In genomic region chr1:235304549-235305451, GRCh38 we compare ENCODE assay signal across 12 cellular contexts. TPM values are rescaled to one million over a fixed set of nuclear protein-coding genes. Genes with fewer than 3 reads are reported as not detected.
DNase-seq lines count a peak whose midpoint lies in the region; ATAC-seq, FAIRE-seq and TF ChIP-seq lines count a peak whose summit lies in the region.
"Had no signal": no experiment of that assay in that cellular context is flagged by ENCODE, and none has a peak within 500 bp of the region (broad histone marks: within the 10 kb centered on the region; RNA-seq: fewer than 3 reads in every experiment).

No MANE protein-coding gene starts in this region.

- peaks cover 73% of the 10 kb centered on the region for H3K79me2 ChIP-seq in PC-3 (ENCODE audit: low read length)

- no peaks in the 10 kb centered on the region for H3K36me3 ChIP-seq in upper lobe of right lung
- H3K36me3 ChIP-seq in PC-3 (ENCODE audit: low read depth, low read length), result no peaks in the 10 kb centered on the region

- H3K4me3 ChIP-seq in upper lobe of right lung, result no peak overlapping the region
- H3K4me3 ChIP-seq in PC-3 (ENCODE audit: low read length), result no peak overlapping the region

- no peak overlapping the region for H3K4me2 ChIP-seq in PC-3 (ENCODE audit: low read length)

- H3K27ac Mint-ChIP-seq in glutamatergic neuron (ENCODE audit: unreplicated experiment), result peak overlapping the region; percentile 3

- H3K27ac ChIP-seq in upper lobe of right lung (no peak overlapping the region), PC-3 (ENCODE audit: low read length) (no peak overlapping the region)

- ATAC-seq in upper lobe of right lung (peak; percentile 53), PC-3 (no peak)

- no TSS peak for BruUV-seq in PC-3 (replicated peaks; lab: Mats Ljungman, UMichigan)

- peaks cover 28% of the 10 kb centered on the region for H3K4me1 ChIP-seq in upper lobe of right lung
- H3K4me1 ChIP-seq in PC-3 (ENCODE audit: insufficient read depth, low read length), result no peaks in the 10 kb centered on the region

- H3K9me2 ChIP-seq in PC-3 (replicated peaks; ENCODE audit: low read length), result no peaks in the 10 kb centered on the region

- H3K27me3 Mint-ChIP-seq in glutamatergic neuron (ENCODE audit: unreplicated experiment), result no peaks in the 10 kb centered on the region

- no peak for FAIRE-seq in urothelium cell line (lab: Jason Lieb, UNC)
- FAIRE-seq: islet of Langerhans had no signal

- H3K4me3 Mint-ChIP-seq in glutamatergic neuron (ENCODE audit: unreplicated experiment), result no peak overlapping the region

- no peaks in the 10 kb centered on the region for H3F3A ChIP-seq in PC-3 (ENCODE audit: low read length, unreplicated experiment)

- no peak overlapping the region for H2AFZ ChIP-seq in PC-3 (ENCODE audit: low read length)

- peaks cover 8% of the 10 kb centered on the region for H3K4me1 Mint-ChIP-seq in glutamatergic neuron (ENCODE audit: low read depth, unreplicated experiment)

- DNase-seq in stimulated activated CD4-positive, alpha-beta T cell treated with anti-CD3 and anti-CD28 coated beads, Interleukin-15, amount 100 ng/mL, for 24 hours, result peak; percentile 19
- DNase-seq in stimulated activated CD4-positive, alpha-beta T cell treated with anti-CD3 and anti-CD28 coated beads, Interleukin-2, amount 100 ng/mL, for 24 hours, result no peak
- DNase-seq in T-helper 22 cell (ENCODE audit: low read depth) (peak; percentile 57), glutamatergic neuron (no peak), upper lobe of right lung (no peak), PC-3 (no peak), T1000 (lab: John Stamatoyannopoulos, UW) (no peak), urothelium cell line (ENCODE audit: low spot score) (no peak)
- DNase-seq: activated gamma-delta T cell; NCI-H1092 treated with DMSO at 0.1 percent for 48 hours; stimulated activated CD4-positive, alpha-beta T cell treated with anti-CD3 and anti-CD28 coated beads, Interleukin-4, amount 100 ng/mL, for 4 hours had no signal

- H3K9me3 ChIP-seq in upper lobe of right lung, result no peaks in the 10 kb centered on the region
- H3K9me3 ChIP-seq in PC-3 (ENCODE audit: low read length), result no peaks in the 10 kb centered on the region

- CTCF ChIA-PET in PC-3 (lab: Charles Lee), result no interaction called here

- POLR2A ChIA-PET in PC-3 (lab: Charles Lee; ENCODE audit: unreplicated experiment), result no interaction called here

- H3K36me3 Mint-ChIP-seq in glutamatergic neuron (ENCODE audit: unreplicated experiment), result no peaks in the 10 kb centered on the region

- no peak overlapping the region for H3K9ac ChIP-seq in PC-3 (ENCODE audit: low read length)

- H3K27me3 ChIP-seq in upper lobe of right lung (no peaks in the 10 kb centered on the region), PC-3 (ENCODE audit: low read length) (no peaks in the 10 kb centered on the region)

- TF ChIP-seq CTCF in glutamatergic neuron (IDR thresholded peaks at IDR 0.05; ENCODE audit: partially characterized antibody, unreplicated experiment) (no peak), upper lobe of right lung (IDR thresholded peaks at IDR 0.05) (no peak), PC-3 (conservative IDR thresholded peaks at IDR 0.05; ENCODE audit: low read depth, low read length) (no peak)

- no peaks in the 10 kb centered on the region for H4K20me1 ChIP-seq in PC-3 (ENCODE audit: low read length)

- H3K9me3 Mint-ChIP-seq in glutamatergic neuron (ENCODE audit: unreplicated experiment), result no peaks in the 10 kb centered on the region

- intact Hi-C loops in upper lobe of right lung (cut with DNase I), result no loop called here
- intact Hi-C loops in PC-3 (cut with micrococcal nuclease), result no loop called here

RNA-seq across cellular contexts. Expression of gene ARID4B, which starts 23.2 kb away (rescaled TPM):
- total RNA-seq in glutamatergic neuron (ENCODE audit: unreplicated experiment), result 65.9 TPM
- total RNA-seq in upper lobe of right lung, result 38.7 TPM
- total RNA-seq in PC-3 (2014; rRNA removed), result 14.0 and 16.8 TPM in 2 replicates

RNA-seq across cellular contexts. Expression of gene GGPS1, which starts 23.6 kb away (rescaled TPM):
- total RNA-seq in glutamatergic neuron (ENCODE audit: unreplicated experiment), result 53.0 TPM
- 33.1 TPM for total RNA-seq in upper lobe of right lung
- total RNA-seq in PC-3 (2014; rRNA removed), result 9.3 and 17.4 TPM in 2 replicates

Comparison
In these comparisons a context has a peak if more than half of its experiments do, and no peak if none do; other contexts are left out.
1. DNase-seq: peak in stimulated activated CD4-positive, alpha-beta T cell treated with anti-CD3 and anti-CD28 coated beads, Interleukin-15, amount 100 ng/mL, for 24 hours (single experiment) and T-helper 22 cell (single experiment); none in stimulated activated CD4-positive, alpha-beta T cell treated with anti-CD3 and anti-CD28 coated beads, Interleukin-2, amount 100 ng/mL, for 24 hours (0 of 2), glutamatergic neuron (single experiment), upper lobe of right lung (single experiment), PC-3 (single experiment), T1000 (single experiment) and urothelium cell line (single experiment).